8 cellular contexts compared by ENCODE assay signal in the genomic region with DNA sequence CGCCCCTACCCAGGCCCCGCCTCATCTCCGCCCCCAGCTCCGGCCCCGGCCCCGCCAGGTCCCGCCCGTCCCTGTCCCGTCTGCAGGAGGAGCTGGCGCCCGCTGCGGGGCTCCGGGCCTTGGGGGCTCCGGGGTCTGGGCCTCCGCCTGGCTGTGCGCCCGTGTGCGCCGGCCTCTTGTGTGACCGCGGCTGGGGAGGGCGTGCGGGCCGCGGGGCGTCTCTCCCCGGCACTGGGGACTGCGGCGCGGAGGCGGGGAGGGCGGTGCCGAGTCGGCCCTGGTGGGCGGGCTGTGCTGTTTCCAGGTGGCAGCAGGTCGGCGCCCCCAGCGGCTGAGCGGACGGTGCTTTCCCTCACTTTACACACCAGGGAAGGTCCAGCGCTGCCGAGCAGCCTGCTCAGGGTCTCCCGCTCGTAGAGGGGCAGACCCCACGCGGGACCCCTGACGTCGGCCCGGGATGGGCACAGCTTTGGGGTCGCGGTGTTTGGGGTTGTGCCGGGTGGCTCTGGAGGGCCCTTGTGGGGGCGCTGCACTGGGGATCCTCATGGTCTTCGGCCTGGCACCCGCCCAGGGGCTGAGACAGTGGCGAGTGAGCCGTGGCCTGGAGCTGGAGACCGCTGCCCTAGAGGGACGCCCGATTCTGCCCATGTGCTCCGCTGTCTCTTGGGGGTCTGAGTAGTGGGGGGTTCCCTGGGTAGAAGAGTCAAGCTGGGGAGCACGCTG. TPM values are rescaled to one million over a fixed set of nuclear protein-coding genes. Genes with fewer than 3 reads are reported as not detected.
A peak's percentile ranks its signal among the peaks of the same experiment; 100 is the strongest.
DNase-seq lines count a peak whose midpoint lies in the region; ATAC-seq and TF ChIP-seq lines count a peak whose summit lies in the region.

No MANE protein-coding gene starts in this region.

- TF ChIP-seq CTCF in lower lobe of right lung (IDR thresholded peaks at IDR 0.05): peak; percentile 36

- intact Hi-C loops in lower lobe of right lung (cut with DNase I): no loop called here

- peaks cover 0 to 25% (median 16%) of the 10 kb centered on the region in 11 experiments; a peak in 20 of 22 replicates for H4K20me1 ChIP-seq in BLaER1 treated with 17β-estradiol and CSF1 and Interleukin-3, amounts not matched to agents 10 nM and 100 nM

- H3K9ac ChIP-seq in BLaER1 treated with 17β-estradiol and CSF1 and Interleukin-3, amounts not matched to agents 10 nM and 100 nM: peak overlapping the region; percentile 81 to 99 (median 96)

- peak overlapping the region; percentile 62 to 93 (median 80) for H3K4me3 ChIP-seq in BLaER1 treated with 17β-estradiol and CSF1 and Interleukin-3, amounts not matched to agents 10 nM and 100 nM
- H3K4me3 ChIP-seq in lower lobe of right lung: peak overlapping the region; percentile 88

- no peaks in the 10 kb centered on the region for H3K27me3 ChIP-seq in BLaER1 treated with 17β-estradiol and CSF1 and Interleukin-3, amounts not matched to agents 10 nM and 100 nM
- no peaks in the 10 kb centered on the region for H3K27me3 ChIP-seq in lower lobe of right lung (ENCODE audit: low read depth)

- H3K36me3 ChIP-seq in BLaER1 treated with 17β-estradiol and CSF1 and Interleukin-3, amounts not matched to agents 10 nM and 100 nM: peaks cover 28 to 39% (median 37%) of the 10 kb centered on the region in 11 experiments
- H3K36me3 ChIP-seq in lower lobe of right lung: peaks cover 21% of the 10 kb centered on the region

- peak overlapping the region in 10 of 11 experiments; percentile 52 to 99 (median 78); a peak in 21 of 22 replicates for H3K27ac ChIP-seq in BLaER1 treated with 17β-estradiol and CSF1 and Interleukin-3, amounts not matched to agents 10 nM and 100 nM
- peak overlapping the region; percentile 94 for H3K27ac ChIP-seq in lower lobe of right lung

- DNase-seq in GM19238 (ENCODE audit: insufficient read length, low spot score) (peak; percentile 93), NCI-H510A (lab: John Stamatoyannopoulos, UW) (peak; percentile 77), dermis blood vessel endothelial cell (peak; percentile 87), lower lobe of right lung (peak; percentile 87)
- DNase-seq in activated CD4-positive, alpha-beta T cell treated with anti-CD3 and anti-CD28 coated beads, Interleukin-2, amount 50 U/mL, for 1 hour: peak; percentile 87
- peak; percentile 74 to 86 (median 77) for DNase-seq in stimulated activated CD4-positive, alpha-beta T cell treated with anti-CD3 and anti-CD28 coated beads, TNF-alpha, amount 100 ng/mL, for 48 hours (ENCODE audit: low read depth in 3 of 3)

- H3K4me2 ChIP-seq in BLaER1 treated with 17β-estradiol and CSF1 and Interleukin-3, amounts not matched to agents 10 nM and 100 nM: peak overlapping the region; percentile 96 to 100 (median 99)

- peaks cover 24 to 50% (median 43%) of the 10 kb centered on the region in 10 experiments for H3K4me1 ChIP-seq in BLaER1 treated with 17β-estradiol and CSF1 and Interleukin-3, amounts not matched to agents 10 nM and 100 nM
- H3K4me1 ChIP-seq in lower lobe of right lung: peaks cover 19% of the 10 kb centered on the region

- peaks cover 15 to 24% (median 21%) of the 10 kb centered on the region in 11 experiments for H3K9me3 ChIP-seq in BLaER1 treated with 17β-estradiol and CSF1 and Interleukin-3, amounts not matched to agents 10 nM and 100 nM (replicated peaks in 1 of 11)
- no peaks in the 10 kb centered on the region for H3K9me3 ChIP-seq in lower lobe of right lung

- ATAC-seq in HG03378 (IDR thresholded peaks at IDR 0.05; ENCODE audit: unreplicated experiment) (peak; percentile 79), lower lobe of right lung (peak; percentile 77 to 92)

RNA-seq across cellular contexts. Expression of a gene that starts 0.7 kb away (rescaled TPM):
- total RNA-seq in dermis blood vessel endothelial cell: 23.7 and 24.8 TPM in 2 replicates
- total RNA-seq in lower lobe of right lung: 36.5 TPM

RNA-seq across cellular contexts. Expression of a gene that starts 16.0 kb away (rescaled TPM):
- total RNA-seq in dermis blood vessel endothelial cell: 36.2 and 68.2 TPM in 2 replicates
- 17.3 TPM for total RNA-seq in lower lobe of right lung

RNA-seq across cellular contexts. Expression of a gene that starts 31.9 kb away (rescaled TPM):
- total RNA-seq in dermis blood vessel endothelial cell (12.5 and 19.4 TPM in 2 replicates), lower lobe of right lung (29.4 TPM)

Comparison
In these comparisons a context has a peak if more than half of its experiments do, and no peak if none do; other contexts are left out.
1. Peak in every context shown above with its lines: DNase-seq, ATAC-seq, H3K4me3 ChIP-seq and H3K27ac ChIP-seq.